Comparison of ENCODE assay signal across 22 cellular contexts in the genomic region with DNA sequence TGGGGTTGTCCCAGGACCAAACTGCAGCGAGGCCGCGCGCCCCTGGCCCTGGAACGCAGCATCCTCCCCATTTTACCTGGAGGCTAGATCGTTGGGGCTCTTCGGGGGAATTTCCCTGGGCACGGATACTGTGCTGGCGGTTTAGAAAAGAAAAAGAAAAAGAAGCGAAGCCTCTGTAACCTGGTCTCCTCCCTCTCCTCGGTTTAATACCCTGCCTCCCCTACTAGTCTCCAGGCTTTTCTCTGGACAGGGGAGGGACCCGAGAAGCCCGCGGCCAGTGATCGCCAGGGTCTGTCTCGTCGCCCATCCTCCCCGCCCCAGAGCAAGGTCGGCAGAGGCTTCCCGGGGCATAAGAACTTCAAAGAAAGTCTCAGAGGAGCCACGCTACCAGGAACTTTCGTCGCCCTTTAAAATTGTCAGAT. TPM values are rescaled to one million over a fixed set of nuclear protein-coding genes. Genes with fewer than 3 reads are reported as not detected.
A peak's percentile ranks its signal among the peaks of the same experiment; 100 is the strongest.
DNase-seq lines count a peak whose midpoint lies in the region; ATAC-seq lines count a peak whose summit lies in the region.
"Had no signal": no experiment of that assay in that cellular context is flagged by ENCODE, and none has a peak within 500 bp of the region (broad histone marks: within the 10 kb centered on the region; RNA-seq: fewer than 3 reads in every experiment).

No MANE protein-coding gene starts in this region.

- H3K4me3 ChIP-seq in H7 (ENCODE audit: insufficient read depth, low read depth, low read length), result no peak overlapping the region; the same call in 1 of the 2 replicates
- H3K4me3 ChIP-seq in skeletal muscle satellite cell (ENCODE audit: low read length), result peak overlapping the region; percentile 30
- H3K4me3 ChIP-seq: lung, sigmoid colon, thoracic aorta had no signal

- H3K27me3 ChIP-seq in H7 (ENCODE audit: control insufficient read depth, insufficient read depth, low read length) (peaks cover 75% of the 10 kb centered on the region), skeletal muscle satellite cell (ENCODE audit: control insufficient read depth, insufficient read depth, low read length) (peaks cover 94% of the 10 kb centered on the region)

- H3K36me3 Mint-ChIP-seq in dendritic cell treated with granulocyte-macrophage colony-stimulating factor and Interleukin-4, amounts not matched to agents 40 ng/mL and 50 ng/mL, for 4 days (ENCODE audit: low read depth), result no peaks in the 10 kb centered on the region
- H3K36me3 Mint-ChIP-seq: stimulated activated memory B cell treated with anti-CD40 and anti-IgM and Interleukin-4, amounts not matched to agents 10 μg/mL and 1 μg/mL and 100 μg/mL, for 72 hours had no signal

- no peaks in the 10 kb centered on the region for H3K9me3 ChIP-seq in skeletal muscle satellite cell (replicated peaks; ENCODE audit: low read length)
- H3K9me3 ChIP-seq: sigmoid colon, thoracic aorta had no signal

- DNase-seq in H7 (peak; percentile 74), iPS-NIHi11 (ENCODE audit: low spot score) (peak; percentile 28), COLO668 (lab: John Stamatoyannopoulos, UW; ENCODE audit: unreplicated experiment) (no peak), SKM-1 (lab: John Stamatoyannopoulos, UW; ENCODE audit: unreplicated experiment) (no peak), NOMO-1 treated with DMSO at 0.1 percent for 48 hours (lab: John Stamatoyannopoulos, UW; ENCODE audit: unreplicated experiment) (no peak)
- DNase-seq: activated CD8-positive, alpha-beta memory T cell treated with anti-CD3 and anti-CD28 coated beads, Interleukin-2, amount 50 U/mL, for 48 hours; activated naive CD8-positive, alpha-beta T cell treated with anti-CD3 and anti-CD28 coated beads, Interleukin-2, amount 10 ng/mL, durations not matched to agents 7 days and 5 days; CD4-positive, alpha-beta T cell; islet precursor cell; MM.1S; NCI-H1694; NCI-H2227 treated with DMSO at 0.1 percent for 48 hours; NCI-H774; SIG-M5; sigmoid colon; T-helper 1 cell had no signal

- no peak overlapping the region for H3K27ac Mint-ChIP-seq in dendritic cell treated with granulocyte-macrophage colony-stimulating factor and Interleukin-4, amounts not matched to agents 40 ng/mL and 50 ng/mL, for 4 days
- H3K27ac Mint-ChIP-seq: activated naive CD8-positive, alpha-beta T cell treated with anti-CD3 and anti-CD28 coated beads, Interleukin-2, amount 10 ng/mL, durations not matched to agents 7 days and 5 days; CD4-positive, alpha-beta T cell; stimulated activated memory B cell treated with anti-CD40 and anti-IgM and Interleukin-4, amounts not matched to agents 10 μg/mL and 1 μg/mL and 100 μg/mL, for 72 hours had no signal

- ATAC-seq in GM18511 (IDR thresholded peaks at IDR 0.05; ENCODE audit: unreplicated experiment), result no peak
- ATAC-seq: stimulated activated memory B cell treated with anti-CD40 and anti-IgM and Interleukin-4, amounts not matched to agents 10 μg/mL and 1 μg/mL and 100 μg/mL, for 72 hours had no signal

- H3K4me3 Mint-ChIP-seq in dendritic cell treated with granulocyte-macrophage colony-stimulating factor and Interleukin-4, amounts not matched to agents 40 ng/mL and 50 ng/mL, for 4 days, result peak overlapping the region; percentile 58
- H3K4me3 Mint-ChIP-seq: activated naive CD8-positive, alpha-beta T cell treated with anti-CD3 and anti-CD28 coated beads, Interleukin-2, amount 10 ng/mL, durations not matched to agents 7 days and 5 days; CD4-positive, alpha-beta T cell; stimulated activated memory B cell treated with anti-CD40 and anti-IgM and Interleukin-4, amounts not matched to agents 10 μg/mL and 1 μg/mL and 100 μg/mL, for 72 hours had no signal

- H3K36me3 ChIP-seq in H7 (replicated peaks; ENCODE audit: control insufficient read depth, insufficient read depth, low read length) (no peaks in the 10 kb centered on the region), skeletal muscle satellite cell (ENCODE audit: insufficient read depth, low read length) (no peaks in the 10 kb centered on the region)
- H3K36me3 ChIP-seq: sigmoid colon, thoracic aorta had no signal

- peaks cover 73% of the 10 kb centered on the region for H3K27me3 Mint-ChIP-seq in dendritic cell treated with granulocyte-macrophage colony-stimulating factor and Interleukin-4, amounts not matched to agents 40 ng/mL and 50 ng/mL, for 4 days

- peaks cover 18% of the 10 kb centered on the region for H3K4me1 ChIP-seq in skeletal muscle satellite cell (ENCODE audit: control insufficient read depth, insufficient read depth, low read length)

- peaks cover 58% of the 10 kb centered on the region for H3K4me1 Mint-ChIP-seq in dendritic cell treated with granulocyte-macrophage colony-stimulating factor and Interleukin-4, amounts not matched to agents 40 ng/mL and 50 ng/mL, for 4 days (ENCODE audit: low read depth)
- H3K4me1 Mint-ChIP-seq: activated naive CD8-positive, alpha-beta T cell treated with anti-CD3 and anti-CD28 coated beads, Interleukin-2, amount 10 ng/mL, durations not matched to agents 7 days and 5 days; stimulated activated memory B cell treated with anti-CD40 and anti-IgM and Interleukin-4, amounts not matched to agents 10 μg/mL and 1 μg/mL and 100 μg/mL, for 72 hours had no signal

- peak overlapping the region; percentile 45 for H3K4me2 ChIP-seq in skeletal muscle satellite cell (ENCODE audit: low read length)

- H3K9me3 Mint-ChIP-seq in dendritic cell treated with granulocyte-macrophage colony-stimulating factor and Interleukin-4, amounts not matched to agents 40 ng/mL and 50 ng/mL, for 4 days, result no peaks in the 10 kb centered on the region
- H3K9me3 Mint-ChIP-seq: activated naive CD8-positive, alpha-beta T cell treated with anti-CD3 and anti-CD28 coated beads, Interleukin-2, amount 10 ng/mL, durations not matched to agents 7 days and 5 days; stimulated activated memory B cell treated with anti-CD40 and anti-IgM and Interleukin-4, amounts not matched to agents 10 μg/mL and 1 μg/mL and 100 μg/mL, for 72 hours had no signal

- intact Hi-C loops in dendritic cell treated with granulocyte-macrophage colony-stimulating factor and Interleukin-4, amounts not matched to agents 40 ng/mL and 50 ng/mL, for 4 days (cut with micrococcal nuclease), result no loop called here

- no peak overlapping the region for H3K9ac ChIP-seq in skeletal muscle satellite cell (ENCODE audit: low read depth, low read length)

RNA-seq across cellular contexts. Expression of gene LAMP5, which starts 6.1 kb away (rescaled TPM):
- 0.78 and 1.4 TPM in 2 replicates for total RNA-seq in H7 (2014; rRNA removed; shearing (Covaris generic))
- total RNA-seq in skeletal muscle satellite cell (2012; rRNA removed), result under 0.01 TPM in 1 of 2 replicates, not detected in the other
- total RNA-seq: activated naive CD8-positive, alpha-beta T cell treated with anti-CD3 and anti-CD28 coated beads, Interleukin-2, amount 10 ng/mL, durations not matched to agents 7 days and 5 days; thoracic aorta had no signal

Comparison
In these comparisons a context has a peak if more than half of its experiments do, and no peak if none do; other contexts are left out.
1. DNase-seq: peak in H7 (single experiment) and iPS-NIHi11 (single experiment); none in COLO668 (single experiment), SKM-1 (single experiment) and NOMO-1 treated with DMSO at 0.1 percent for 48 hours (single experiment).